2 cellular contexts compared by ENCODE assay signal in genomic region chr10:80694930-80695329, GRCh38.
TF ChIP-seq lines count a peak whose summit lies in the region.

No MANE protein-coding gene starts in this region.

TF ChIP-seq in HEK293, 187 proteins besides CTCF, POLR2A, EP300 and RAD21:
- TF ChIP-seq ZBTB44 (tag by site-specific recombination; IDR thresholded peaks at IDR 0.05): no peak
- no peak for TF ChIP-seq ZNF18 (tag by site-specific recombination; IDR thresholded peaks at IDR 0.05)
- TF ChIP-seq TCF7L2 (IDR thresholded peaks at IDR 0.05; ENCODE audit: borderline replicate concordance, low read depth, low read length): no peak
- no peak for TF ChIP-seq ZNF366 (tag by site-specific recombination; conservative IDR thresholded peaks at IDR 0.05)
- no peak for TF ChIP-seq ZBTB10 (tag by site-specific recombination; IDR thresholded peaks at IDR 0.05)
- TF ChIP-seq ZNF354C (tag by site-specific recombination; IDR thresholded peaks at IDR 0.05; ENCODE audit: borderline replicate concordance, low read depth): no peak
- TF ChIP-seq ZNF704 (tag by site-specific recombination; IDR thresholded peaks at IDR 0.05): no peak
- no peak for TF ChIP-seq ZBTB20 (tag by site-specific recombination; IDR thresholded peaks at IDR 0.05)
- no peak for TF ChIP-seq SALL2 (tag by site-specific recombination; IDR thresholded peaks at IDR 0.05; ENCODE audit: borderline replicate concordance)
- no peak for TF ChIP-seq OSR2 (tag by site-specific recombination; IDR thresholded peaks at IDR 0.05)
- TF ChIP-seq INSM2 (tag by site-specific recombination; IDR thresholded peaks at IDR 0.05): no peak
- TF ChIP-seq ZNF830 (tag by site-specific recombination; IDR thresholded peaks at IDR 0.05; ENCODE audit: low read depth): no peak
- no peak for TF ChIP-seq MEIS1 (CRISPR knock-in tag; IDR thresholded peaks at IDR 0.05; ENCODE audit: borderline replicate concordance)
- TF ChIP-seq ZNF302 (tag by site-specific recombination; IDR thresholded peaks at IDR 0.05; ENCODE audit: low read depth): no peak
- TF ChIP-seq SCRT1 (tag by site-specific recombination; IDR thresholded peaks at IDR 0.05; ENCODE audit: borderline replicate concordance): no peak
- TF ChIP-seq ZNF571 (tag by site-specific recombination; IDR thresholded peaks at IDR 0.05): no peak
- no peak for TF ChIP-seq MZF1 (tag by site-specific recombination; IDR thresholded peaks at IDR 0.05; ENCODE audit: borderline replicate concordance)

TF ChIP-seq in GM12878, 131 proteins besides CTCF, POLR2A, EP300 and RAD21 (continued from another document):
- TF ChIP-seq USF2 (IDR thresholded peaks at IDR 0.05; ENCODE audit: borderline replicate concordance, low read depth, low read length): no peak
- no peak for TF ChIP-seq ZBED1 (IDR thresholded peaks at IDR 0.05; ENCODE audit: borderline replicate concordance)
- TF ChIP-seq SRF (IDR thresholded peaks at IDR 0.05; ENCODE audit: low read depth in 2 of 2, low read length in 2 of 2): no peak
- TF ChIP-seq E4F1 (IDR thresholded peaks at IDR 0.05; ENCODE audit: borderline replicate concordance, partially characterized antibody): no peak
- no peak for TF ChIP-seq TCF3 (IDR thresholded peaks at IDR 0.05; ENCODE audit: borderline replicate concordance, insufficient read depth, low read depth, low read length)
- TF ChIP-seq FOXK2 (IDR thresholded peaks at IDR 0.05): no peak
- no peak for TF ChIP-seq SREBF2 (IDR thresholded peaks at IDR 0.05; ENCODE audit: low read length)
- TF ChIP-seq GATAD2B (conservative IDR thresholded peaks at IDR 0.05; ENCODE audit: low read depth): no peak
- TF ChIP-seq USF1 (IDR thresholded peaks at IDR 0.05; ENCODE audit: borderline replicate concordance, extremely low read length, insufficient read depth, low read depth, low read length): no peak
- TF ChIP-seq RUNX3 (IDR thresholded peaks at IDR 0.05; ENCODE audit: low read length): no peak
- TF ChIP-seq PBX3 (IDR thresholded peaks at IDR 0.05; ENCODE audit: insufficient replicate concordance, low read depth, low read length): no peak
